In genomic region chr1:108747128-108747827, GRCh38 we compare ENCODE assay signal across 8 cellular contexts. TPM values are rescaled to one million over a fixed set of nuclear protein-coding genes. Genes with fewer than 3 reads are reported as not detected.
A peak's percentile ranks its signal among the peaks of the same experiment; 100 is the strongest.
DNase-seq lines count a peak whose midpoint lies in the region; ATAC-seq and TF ChIP-seq lines count a peak whose summit lies in the region.

No MANE protein-coding gene starts in this region.

- intact Hi-C loops in upper lobe of right lung (cut with DNase I) = no loop called here

- peaks cover 16 to 35% of the 10 kb centered on the region in 2 experiments for H3K4me1 ChIP-seq in neutrophil (ENCODE audit: control insufficient read depth in 1 of 2, insufficient read depth in 1 of 2, low read depth in 1 of 2, low read length in 1 of 2)
- H3K4me1 ChIP-seq in upper lobe of right lung = peaks cover 11% of the 10 kb centered on the region

- H3K36me3 ChIP-seq in neutrophil (peaks cover 3% of the 10 kb centered on the region), upper lobe of right lung (peaks cover 4% of the 10 kb centered on the region)

- H3K27me3 Mint-ChIP-seq in activated naive CD8-positive, alpha-beta T cell treated with anti-CD3 and anti-CD28 coated beads, Interleukin-2, amount 50 U/mL, for 24 hours = no peaks in the 10 kb centered on the region

- DNase-seq in DMS 273 treated with DMSO at 0.1 percent for 48 hours (lab: John Stamatoyannopoulos, UW) (peak; percentile 74), KBM-7 (peak; percentile 79), RKO (ENCODE audit: low spot score) (peak; percentile 92), glomerular visceral epithelial cell (ENCODE audit: extremely low spot score) (peak; percentile 84), upper lobe of right lung (peak; percentile 83)
- peak; percentile 54 for DNase-seq in activated naive CD8-positive, alpha-beta T cell treated with anti-CD3 and anti-CD28 coated beads, Interleukin-2, amount 50 U/mL, for 24 hours

- peaks cover 12% of the 10 kb centered on the region for H3K36me3 Mint-ChIP-seq in activated naive CD8-positive, alpha-beta T cell treated with anti-CD3 and anti-CD28 coated beads, Interleukin-2, amount 50 U/mL, for 24 hours (ENCODE audit: low read depth)

- TF ChIP-seq CTCF in neutrophil (IDR thresholded peaks at IDR 0.05) = no peak
- TF ChIP-seq CTCF in upper lobe of right lung (IDR thresholded peaks at IDR 0.05) = no peak

- H3K9me3 Mint-ChIP-seq in activated naive CD8-positive, alpha-beta T cell treated with anti-CD3 and anti-CD28 coated beads, Interleukin-2, amount 50 U/mL, for 24 hours = no peaks in the 10 kb centered on the region

- H3K27ac ChIP-seq in neutrophil (peak overlapping the region; percentile 98), upper lobe of right lung (peak overlapping the region; percentile 96)

- in situ Hi-C loops in KBM-7 (cut with MboI; ENCODE audit: low pct_unique_long_range_greater_than_20kb, low sequenced_read_pairs) = no loop called here

- peak overlapping the region; percentile 98 for H3K27ac Mint-ChIP-seq in activated naive CD8-positive, alpha-beta T cell treated with anti-CD3 and anti-CD28 coated beads, Interleukin-2, amount 50 U/mL, for 24 hours

- ATAC-seq in GM21528 (IDR thresholded peaks at IDR 0.05; ENCODE audit: low FRiP score, unreplicated experiment) = peak; percentile 26
- ATAC-seq in activated naive CD8-positive, alpha-beta T cell treated with anti-CD3 and anti-CD28 coated beads, Interleukin-2, amount 50 U/mL, for 24 hours = peak; percentile 27
- ATAC-seq in upper lobe of right lung = peak; percentile 81

- H3K27me3 ChIP-seq in neutrophil (no peaks in the 10 kb centered on the region), upper lobe of right lung (no peaks in the 10 kb centered on the region)

- H3K4me3 Mint-ChIP-seq in activated naive CD8-positive, alpha-beta T cell treated with anti-CD3 and anti-CD28 coated beads, Interleukin-2, amount 50 U/mL, for 24 hours = peak overlapping the region; percentile 100

- peaks cover 34% of the 10 kb centered on the region for H3K4me1 Mint-ChIP-seq in activated naive CD8-positive, alpha-beta T cell treated with anti-CD3 and anti-CD28 coated beads, Interleukin-2, amount 50 U/mL, for 24 hours

- H3K4me3 ChIP-seq in neutrophil (ENCODE audit: low read depth in 1 of 2, low read length in 1 of 2) (peak overlapping the region; percentile 92 to 95), upper lobe of right lung (peak overlapping the region; percentile 74)

- no peaks in the 10 kb centered on the region for H3K9me3 ChIP-seq in neutrophil
- no peaks in the 10 kb centered on the region for H3K9me3 ChIP-seq in upper lobe of right lung

RNA-seq across cellular contexts. Expression of gene STXBP3, which starts 0.8 kb away (rescaled TPM):
- 54.1 TPM for total RNA-seq in upper lobe of right lung

RNA-seq across cellular contexts. Expression of gene FNDC7, which starts 34.6 kb away (rescaled TPM):
- not detected for total RNA-seq in upper lobe of right lung

RNA-seq across cellular contexts. Expression of gene PRPF38B, which starts 55.2 kb away (rescaled TPM):
- 39.3 TPM for total RNA-seq in upper lobe of right lung

Comparison
In these comparisons a context has a peak if more than half of its experiments do, and no peak if none do; other contexts are left out.
1. Peak in every context shown above with its lines: DNase-seq, ATAC-seq, H3K4me3 ChIP-seq and H3K27ac ChIP-seq.
2. ATAC-seq: peak in every context shown above with its lines; median percentile 81 in upper lobe of right lung; 27 in activated naive CD8-positive, alpha-beta T cell treated with anti-CD3 and anti-CD28 coated beads, Interleukin-2, amount 50 U/mL, for 24 hours; 26 in GM21528.